In the genomic region with DNA sequence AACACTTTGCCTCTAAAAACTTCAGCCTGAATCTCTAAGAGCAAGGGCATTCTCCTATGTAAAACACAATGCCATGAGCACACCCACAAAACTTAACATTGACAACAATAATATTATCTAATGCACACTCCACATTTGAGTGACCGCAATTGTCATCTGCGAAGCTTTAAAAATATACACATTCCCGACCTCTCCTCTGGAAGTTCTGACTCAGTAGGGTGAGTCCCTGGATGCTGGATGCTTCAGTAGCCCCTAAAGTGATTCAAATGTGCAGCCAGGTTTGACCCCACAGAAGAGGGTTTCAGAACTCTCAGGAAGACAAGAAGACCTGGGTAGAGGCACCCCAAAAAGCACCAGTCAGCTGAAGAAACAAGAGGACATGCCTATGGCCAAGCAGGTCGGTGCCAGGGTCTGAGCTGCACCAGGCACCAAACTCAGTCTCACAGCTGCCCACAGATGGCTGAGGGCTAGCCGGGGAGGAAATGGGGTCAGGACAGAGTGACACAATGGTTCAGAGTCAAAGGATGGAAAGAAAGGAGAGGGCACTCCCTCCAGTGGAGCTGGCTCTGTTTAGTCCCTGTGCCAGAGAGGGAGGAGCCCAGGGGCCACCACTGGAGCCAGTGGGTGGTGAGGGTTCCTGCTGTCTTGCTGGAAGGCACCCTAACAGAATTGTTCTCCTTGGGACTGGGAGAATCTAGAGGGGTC, we compare ENCODE assay signal across 14 cellular contexts. TPM values are rescaled to one million over a fixed set of nuclear protein-coding genes. Genes with fewer than 3 reads are reported as not detected.
DNase-seq lines count a peak whose midpoint lies in the region; ATAC-seq and TF ChIP-seq lines count a peak whose summit lies in the region.
"Had no signal": no experiment of that assay in that cellular context is flagged by ENCODE, and none has a peak within 500 bp of the region (broad histone marks: within the 10 kb centered on the region; RNA-seq: fewer than 3 reads in every experiment).

No MANE protein-coding gene starts in this region.

- no peak overlapping the region for H3K4me3 ChIP-seq in CD4-positive, CD25-positive, alpha-beta regulatory T cell (ENCODE audit: low read depth, low read length)
- no peak overlapping the region for H3K4me3 ChIP-seq in right cardiac atrium (ENCODE audit: low read length)
- H3K4me3 ChIP-seq: ovary had no signal

- TF ChIP-seq POLR2A in erythroblast (IDR thresholded peaks at IDR 0.05; ENCODE audit: low read length): no peak

- no peaks in the 10 kb centered on the region for H3K27me3 ChIP-seq in CD4-positive, CD25-positive, alpha-beta regulatory T cell (ENCODE audit: control insufficient read depth, insufficient read depth, low read length)
- H3K27me3 ChIP-seq in right cardiac atrium (ENCODE audit: control insufficient read depth, insufficient read depth): no peaks in the 10 kb centered on the region
- H3K27me3 ChIP-seq: BE2C, ovary had no signal

- TF ChIP-seq CTCF in omental fat pad (IDR thresholded peaks at IDR 0.05): no peak

- H3K27me3 Mint-ChIP-seq in CD4-positive, CD25-positive, alpha-beta regulatory T cell: no peaks in the 10 kb centered on the region
- H3K27me3 Mint-ChIP-seq: brain had no signal

- peaks cover 3% of the 10 kb centered on the region for H3K36me3 ChIP-seq in CD4-positive, CD25-positive, alpha-beta regulatory T cell (ENCODE audit: control insufficient read depth, insufficient read depth, low read length)
- H3K36me3 ChIP-seq: BE2C, ovary had no signal

- no peak for DNase-seq in CD4-positive, CD25-positive, alpha-beta regulatory T cell
- DNase-seq in UCSD-AML1 (lab: John Stamatoyannopoulos, UW; ENCODE audit: unreplicated experiment) (peak; percentile 25), right cardiac atrium (peak in 2 of 3 donors; percentile 41 to 64), omental fat pad (ENCODE audit: low spot score) (no peak), erythroblast (lab: John Stamatoyannopoulos, UW) (no peak), NCI-H748 treated with DMSO at 0.1 percent for 48 hours (lab: John Stamatoyannopoulos, UW) (no peak)
- no peak for DNase-seq in activated CD8-positive, alpha-beta memory T cell treated with anti-CD3 and anti-CD28 coated beads, Interleukin-2, amount 50 U/mL, for 48 hours
- DNase-seq: activated CD4-positive, alpha-beta T cell treated with anti-CD3 and anti-CD28 coated beads, Interleukin-2, amount 50 U/mL, for 4 hours; BE2C; NCI-H2171 treated with DMSO at 0.1 percent for 48 hours; ovary; SHP77 treated with DMSO at 0.1 percent for 48 hours had no signal

- ATAC-seq in CD4-positive, CD25-positive, alpha-beta regulatory T cell (ENCODE audit: low read depth in 2 of 2): no peak
- ATAC-seq in right cardiac atrium (peak; percentile 68 to 76), omental fat pad (ENCODE audit: low FRiP score) (peak; percentile 24), GM21447 (IDR thresholded peaks at IDR 0.05; ENCODE audit: unreplicated experiment) (no peak)

- H3K9me3 Mint-ChIP-seq in CD4-positive, CD25-positive, alpha-beta regulatory T cell: no peaks in the 10 kb centered on the region
- H3K9me3 Mint-ChIP-seq: brain had no signal

- peaks cover 2% of the 10 kb centered on the region for H3K4me1 ChIP-seq in CD4-positive, CD25-positive, alpha-beta regulatory T cell (ENCODE audit: control insufficient read depth, insufficient read depth, low read length, poor library complexity, severe bottlenecking)
- H3K4me1 ChIP-seq in right cardiac atrium (ENCODE audit: control insufficient read depth, insufficient read depth, low read length): peaks cover 46% of the 10 kb centered on the region

- H3K27ac ChIP-seq in CD4-positive, CD25-positive, alpha-beta regulatory T cell (ENCODE audit: insufficient read depth, low read length, poor library complexity, severe bottlenecking): no peak overlapping the region
- H3K27ac ChIP-seq in right cardiac atrium (ENCODE audit: low read length): peak overlapping the region; percentile 21
- H3K27ac ChIP-seq: ovary had no signal

- no peaks in the 10 kb centered on the region for H3K9me3 ChIP-seq in CD4-positive, CD25-positive, alpha-beta regulatory T cell (ENCODE audit: control insufficient read depth in 2 of 2, low read length in 2 of 2)
- H3K9me3 ChIP-seq in right cardiac atrium (ENCODE audit: control insufficient read depth, low read length): no peaks in the 10 kb centered on the region
- H3K9me3 ChIP-seq: BE2C, ovary had no signal

- peaks cover 8 to 42% (median 18%) of the 10 kb centered on the region in 4 donors for H3K4me1 Mint-ChIP-seq in CD4-positive, CD25-positive, alpha-beta regulatory T cell

- 63% methylated on average over 5 of the region's 5 CpGs for WGBS in right cardiac atrium

- H3K27ac Mint-ChIP-seq in CD4-positive, CD25-positive, alpha-beta regulatory T cell: peak overlapping the region in 2 of 3 donors; percentile 22 to 87

- peaks cover 24% of the 10 kb centered on the region for H3K36me3 Mint-ChIP-seq in CD4-positive, CD25-positive, alpha-beta regulatory T cell

- intact Hi-C loops in right cardiac atrium (cut with DNase I): no loop called here

- H3K4me3 Mint-ChIP-seq in CD4-positive, CD25-positive, alpha-beta regulatory T cell: no peak overlapping the region
- H3K4me3 Mint-ChIP-seq: brain had no signal

RNA-seq across cellular contexts. Expression of a gene that starts 17.4 kb away (rescaled TPM):
- total RNA-seq in CD4-positive, CD25-positive, alpha-beta regulatory T cell: 39.5 TPM
- 1 to 10 TPM in 3 of 4 donors, under 1 TPM in 1; 0.90 to 2.2 (median 1.5) TPM for polyA plus RNA-seq in CD4-positive, CD25-positive, alpha-beta regulatory T cell
- total RNA-seq in right cardiac atrium (10 to 100 TPM; 24.9 to 32.7 (median 29.0) TPM), omental fat pad (10 to 100 TPM; 17.2 to 42.4 (median 31.6) TPM)
- 13.3 TPM for polyA plus RNA-seq in right cardiac atrium

RNA-seq across cellular contexts. Expression of a gene that starts 39.0 kb away (rescaled TPM):
- total RNA-seq in CD4-positive, CD25-positive, alpha-beta regulatory T cell: 263 TPM
- polyA plus RNA-seq in CD4-positive, CD25-positive, alpha-beta regulatory T cell: 10 to 100 TPM; 10.0 to 20.0 (median 11.3) TPM
- total RNA-seq in right cardiac atrium (10 to 100 TPM; 29.9 to 48.2 (median 34.9) TPM), omental fat pad (10 to 100 TPM; 56.9 to 96.3 (median 71.5) TPM)
- 10.5 TPM for polyA plus RNA-seq in right cardiac atrium

Comparison
In these comparisons a context has a peak if more than half of its experiments do, and no peak if none do; other contexts are left out.
1. ATAC-seq: peak in right cardiac atrium (2 of 2) and omental fat pad (single experiment); none in CD4-positive, CD25-positive, alpha-beta regulatory T cell (0 of 2) and GM21447 (single experiment).
2. DNase-seq: peak in UCSD-AML1 (single experiment) and right cardiac atrium (2 of 3); none in CD4-positive, CD25-positive, alpha-beta regulatory T cell (0 of 3), omental fat pad (single experiment), erythroblast (0 of 2), activated CD8-positive, alpha-beta memory T cell treated with anti-CD3 and anti-CD28 coated beads, Interleukin-2, amount 50 U/mL, for 48 hours (single experiment) and NCI-H748 treated with DMSO at 0.1 percent for 48 hours (single experiment).